35 cellular contexts compared by ENCODE assay signal in the genomic region with DNA sequence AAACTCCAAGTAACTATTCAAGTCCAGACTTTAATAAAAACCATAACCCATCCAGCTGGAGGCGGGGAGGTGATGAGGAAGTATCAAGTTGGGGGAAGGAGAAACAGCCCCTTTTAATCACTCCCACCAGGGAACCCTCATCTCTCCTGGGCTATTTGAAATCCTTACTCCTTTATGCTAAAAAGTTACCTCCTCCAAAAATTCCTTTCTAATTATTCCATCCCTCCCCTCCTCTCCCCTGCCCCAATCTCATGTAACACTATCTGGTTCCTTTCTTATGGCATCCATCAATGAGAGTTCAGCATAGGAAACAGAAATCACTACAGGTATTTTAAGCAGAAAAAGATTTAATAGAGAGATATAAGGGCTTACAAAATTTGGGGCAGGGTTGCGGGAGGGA. TPM values are rescaled to one million over a fixed set of nuclear protein-coding genes. Genes with fewer than 3 reads are reported as not detected.
"Had no signal": no experiment of that assay in that cellular context is flagged by ENCODE, and none has a peak within 500 bp of the region (broad histone marks: within the 10 kb centered on the region; RNA-seq: fewer than 3 reads in every experiment).

No MANE protein-coding gene starts in this region.

- H3K27ac Mint-ChIP-seq: activated CD4-positive, alpha-beta memory T cell treated with anti-CD3 and anti-CD28 coated beads, Interleukin-2, amount 10 ng/mL, durations not matched to agents 7 days and 5 days; activated CD4-positive, alpha-beta T cell treated with anti-CD3 and anti-CD28 coated beads for 36 hours; activated CD4-positive, alpha-beta T cell treated with anti-CD3 and anti-CD28 coated beads, Interleukin-2, amount 10 ng/mL, durations not matched to agents 7 days and 5 days; activated CD8-positive, alpha-beta memory T cell treated with anti-CD3 and anti-CD28 coated beads, Interleukin-2, amount 10 ng/mL, durations not matched to agents 7 days and 5 days; activated CD8-positive, alpha-beta T cell treated with anti-CD3 and anti-CD28 coated beads, Interleukin-2, amount 10 ng/mL, durations not matched to agents 7 days and 5 days; activated naive CD4-positive, alpha-beta T cell treated with anti-CD3 and anti-CD28 coated beads, Interleukin-2, amount 50 U/mL, for 72 hours; activated naive CD8-positive, alpha-beta T cell treated with anti-CD3 and anti-CD28 coated beads for 36 hours; activated T-cell treated with anti-CD3 and anti-CD28 coated beads, Interleukin-2, amount 50 U/mL, for 24 hours; activated T-helper 2 cell treated with anti-CD3 and anti-CD28 coated beads, Interferon-gamma antibody, Interleukin-2, Interleukin-4, amounts not matched to agents 10 μg/mL and 5 μg/mL and 100 μg/mL, durations not matched to agents 14 hours and 24 hours and 36 hours; T-helper 1 cell treated with Interleukin-12 subunit alpha and Interleukin-12 subunit beta and Interleukin-4 antibody, amounts not matched to agents 30 μg/mL and 1 μg/mL, for 36 hours; T-helper 2 cell treated with Interferon-gamma antibody and Interleukin-4, amounts not matched to agents 5 μg/mL and 100 μg/mL, for 36 hours had no signal

- H3K4me3 Mint-ChIP-seq: activated CD4-positive, alpha-beta memory T cell treated with anti-CD3 and anti-CD28 coated beads, Interleukin-2, amount 10 ng/mL, durations not matched to agents 7 days and 5 days; activated CD4-positive, alpha-beta T cell treated with anti-CD3 and anti-CD28 coated beads for 36 hours; activated CD4-positive, alpha-beta T cell treated with anti-CD3 and anti-CD28 coated beads, Interleukin-2, amount 10 ng/mL, durations not matched to agents 7 days and 5 days; activated CD8-positive, alpha-beta memory T cell treated with anti-CD3 and anti-CD28 coated beads, Interleukin-2, amount 10 ng/mL, durations not matched to agents 7 days and 5 days; activated CD8-positive, alpha-beta T cell treated with anti-CD3 and anti-CD28 coated beads, Interleukin-2, amount 10 ng/mL, durations not matched to agents 7 days and 5 days; activated naive CD8-positive, alpha-beta T cell treated with anti-CD3 and anti-CD28 coated beads for 36 hours; activated T-cell treated with anti-CD3 and anti-CD28 coated beads, Interleukin-2, amount 50 U/mL, for 24 hours; T-helper 1 cell treated with Interleukin-12 subunit alpha and Interleukin-12 subunit beta and Interleukin-4 antibody, amounts not matched to agents 30 μg/mL and 1 μg/mL, for 36 hours; T-helper 2 cell treated with Interferon-gamma antibody and Interleukin-4, amounts not matched to agents 5 μg/mL and 100 μg/mL, for 36 hours had no signal

- H3K4me3 ChIP-seq: adrenal gland, body of pancreas, breast epithelium had no signal

- H3K36me3 Mint-ChIP-seq: activated CD8-positive, alpha-beta memory T cell treated with anti-CD3 and anti-CD28 coated beads, Interleukin-2, amount 10 ng/mL, durations not matched to agents 7 days and 5 days; activated naive CD4-positive, alpha-beta T cell treated with anti-CD3 and anti-CD28 coated beads, Interleukin-2, amount 50 U/mL, for 72 hours; activated naive CD8-positive, alpha-beta T cell treated with anti-CD3 and anti-CD28 coated beads for 36 hours had no signal

- ATAC-seq: activated CD4-positive, alpha-beta T cell treated with anti-CD3 and anti-CD28 coated beads for 36 hours; activated CD4-positive, CD25-positive, alpha-beta regulatory T cell treated with anti-CD3 and anti-CD28 coated beads, Interleukin-2, amount 50 U/mL, for 24 hours; activated CD8-positive, alpha-beta memory T cell treated with anti-CD3 and anti-CD28 coated beads, Interleukin-2, amount 10 ng/mL, durations not matched to agents 7 days and 5 days; activated CD8-positive, alpha-beta T cell treated with anti-CD3 and anti-CD28 coated beads, Interleukin-2, amount 10 ng/mL, durations not matched to agents 7 days and 5 days; activated naive CD4-positive, alpha-beta T cell treated with anti-CD3 and anti-CD28 coated beads, Interleukin-2, amount 50 U/mL, for 72 hours; body of pancreas had no signal

- H3K27ac ChIP-seq: adrenal gland, body of pancreas, brain microvascular endothelial cell, breast epithelium, VCaP had no signal

- H3K4me1 Mint-ChIP-seq: activated CD4-positive, alpha-beta memory T cell treated with anti-CD3 and anti-CD28 coated beads, Interleukin-2, amount 10 ng/mL, durations not matched to agents 7 days and 5 days; activated CD4-positive, alpha-beta T cell treated with anti-CD3 and anti-CD28 coated beads for 36 hours; activated CD4-positive, alpha-beta T cell treated with anti-CD3 and anti-CD28 coated beads, Interleukin-2, amount 10 ng/mL, durations not matched to agents 7 days and 5 days; activated CD8-positive, alpha-beta memory T cell treated with anti-CD3 and anti-CD28 coated beads, Interleukin-2, amount 10 ng/mL, durations not matched to agents 7 days and 5 days; activated naive CD8-positive, alpha-beta T cell treated with anti-CD3 and anti-CD28 coated beads for 36 hours had no signal

- H3K9me3 ChIP-seq: adrenal gland, body of pancreas, breast epithelium had no signal

- H3K4me1 ChIP-seq: adrenal gland, breast epithelium had no signal

- DNase-seq: activated CD4-positive, alpha-beta memory T cell treated with anti-CD3 and anti-CD28 coated beads, Interleukin-2, amount 10 ng/mL, durations not matched to agents 7 days and 5 days; activated CD4-positive, alpha-beta T cell treated with anti-CD3 and anti-CD28 coated beads for 1 hour; activated CD4-positive, alpha-beta T cell treated with anti-CD3 and anti-CD28 coated beads for 36 hours; activated CD4-positive, alpha-beta T cell treated with anti-CD3 and anti-CD28 coated beads for 48 hours; activated CD4-positive, alpha-beta T cell treated with anti-CD3 and anti-CD28 coated beads, Interleukin-2, amount 10 ng/mL, durations not matched to agents 7 days and 5 days; activated CD4-positive, alpha-beta T cell treated with anti-CD3 and anti-CD28 coated beads, Interleukin-2, amount 50 U/mL, for 48 hours; activated CD4-positive, CD25-positive, alpha-beta regulatory T cell; activated CD8-positive, alpha-beta memory T cell treated with anti-CD3 and anti-CD28 coated beads for 24 hours; activated CD8-positive, alpha-beta memory T cell treated with anti-CD3 and anti-CD28 coated beads, Interleukin-2, amount 10 ng/mL, durations not matched to agents 7 days and 5 days; activated CD8-positive, alpha-beta memory T cell treated with anti-CD3 and anti-CD28 coated beads, Interleukin-2, amount 50 U/mL, for 48 hours; activated CD8-positive, alpha-beta T cell treated with anti-CD3 and anti-CD28 coated beads, Interleukin-2, amount 10 ng/mL, durations not matched to agents 7 days and 5 days; activated effector memory CD4-positive, alpha-beta T cell treated with Interleukin-2 at 50 U/mL for 16 hours; activated gamma-delta T cell; activated naive CD4-positive, alpha-beta T cell treated with anti-CD3 and anti-CD28 coated beads, Interleukin-2, amount 50 U/mL, for 16 hours; activated naive CD4-positive, alpha-beta T cell treated with Interleukin-2 at 50 U/mL for 16 hours; activated naive CD8-positive, alpha-beta T cell treated with anti-CD3 and anti-CD28 coated beads for 36 hours; activated T-cell treated with anti-CD3 and anti-CD28 coated beads, Interleukin-2, amount 50 U/mL, for 24 hours; activated T-cell treated with anti-CD3 and anti-CD28 coated beads, Interleukin-2, amount 50 U/mL, for 48 hours; adrenal gland; amniotic stem cell; aorta; body of pancreas; brain microvascular endothelial cell; central memory CD4-positive, alpha-beta T cell; T-helper 1 cell; T-helper 9 cell had no signal

- H3K9me3 Mint-ChIP-seq: activated CD4-positive, alpha-beta memory T cell treated with anti-CD3 and anti-CD28 coated beads, Interleukin-2, amount 10 ng/mL, durations not matched to agents 7 days and 5 days; activated CD4-positive, alpha-beta T cell treated with anti-CD3 and anti-CD28 coated beads, Interleukin-2, amount 10 ng/mL, durations not matched to agents 7 days and 5 days; activated naive CD4-positive, alpha-beta T cell treated with anti-CD3 and anti-CD28 coated beads, Interleukin-2, amount 50 U/mL, for 72 hours; activated naive CD8-positive, alpha-beta T cell treated with anti-CD3 and anti-CD28 coated beads for 36 hours; activated T-cell treated with anti-CD3 and anti-CD28 coated beads, Interleukin-2, amount 50 U/mL, for 24 hours; activated T-helper 2 cell treated with anti-CD3 and anti-CD28 coated beads, Interferon-gamma antibody, Interleukin-2, Interleukin-4, amounts not matched to agents 10 μg/mL and 5 μg/mL and 100 μg/mL, durations not matched to agents 14 hours and 24 hours and 36 hours; T-helper 1 cell treated with Interleukin-12 subunit alpha and Interleukin-12 subunit beta and Interleukin-4 antibody, amounts not matched to agents 30 μg/mL and 1 μg/mL, for 36 hours; T-helper 2 cell treated with Interferon-gamma antibody and Interleukin-4, amounts not matched to agents 5 μg/mL and 100 μg/mL, for 36 hours had no signal

- H3K36me3 ChIP-seq: adrenal gland, brain microvascular endothelial cell, breast epithelium had no signal

- H3K27me3 ChIP-seq: adrenal gland, body of pancreas, breast epithelium had no signal

RNA-seq across cellular contexts. Expression of gene SLC14A2, which starts 9.3 kb away (rescaled TPM):
- total RNA-seq: activated naive CD4-positive, alpha-beta T cell treated with anti-CD3 and anti-CD28 coated beads, Interleukin-2, amount 50 U/mL, for 72 hours; astrocyte; body of pancreas; cerebellum had no signal
